In the genomic region with DNA sequence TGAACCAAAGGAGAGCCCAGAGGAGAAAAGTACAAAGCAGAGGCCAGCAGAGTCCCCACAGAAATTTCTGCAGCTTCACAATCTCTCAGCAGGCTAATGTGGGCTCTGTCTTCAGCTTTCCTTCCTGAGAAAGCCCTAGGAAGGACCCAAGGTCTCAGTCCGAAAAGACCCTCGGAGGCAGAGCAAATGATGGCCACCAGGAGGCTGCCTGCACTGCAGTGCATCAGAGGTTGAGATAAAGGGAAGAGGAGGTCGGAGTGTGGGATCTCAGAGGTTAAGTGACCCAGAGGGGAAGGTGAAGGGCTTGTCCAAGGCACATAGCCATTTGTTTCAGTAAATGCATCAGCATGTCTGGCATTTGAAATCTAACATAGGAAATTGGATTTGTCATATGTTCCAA, we compare ENCODE assay signal across 13 cellular contexts.
"Had no signal": no experiment of that assay in that cellular context is flagged by ENCODE, and none has a peak within 500 bp of the region (broad histone marks: within the 10 kb centered on the region; RNA-seq: fewer than 3 reads in every experiment).

No MANE protein-coding gene starts in this region.

- H3K4me3 Mint-ChIP-seq: activated CD4-positive, alpha-beta T cell treated with anti-CD3 and anti-CD28 coated beads, Interleukin-2, amount 10 ng/mL, durations not matched to agents 24 days and 14 days; activated naive CD8-positive, alpha-beta T cell treated with anti-CD3 and anti-CD28 coated beads, Interleukin-2, amount 50 U/mL, for 24 hours; mesothelial cell of epicardium; stimulated activated memory B cell treated with anti-CD40 and anti-IgM and Interleukin-4, amounts not matched to agents 10 μg/mL and 1 μg/mL and 100 μg/mL, for 72 hours had no signal

- H3K4me3 ChIP-seq: ascending aorta, gastrocnemius medialis, hepatocyte, tibial nerve had no signal

- H3K27me3 Mint-ChIP-seq: activated CD4-positive, alpha-beta T cell treated with anti-CD3 and anti-CD28 coated beads, Interleukin-2, amount 10 ng/mL, durations not matched to agents 24 days and 14 days; activated naive CD8-positive, alpha-beta T cell treated with anti-CD3 and anti-CD28 coated beads, Interleukin-2, amount 50 U/mL, for 24 hours; stimulated activated memory B cell treated with anti-CD40 and anti-IgM and Interleukin-4, amounts not matched to agents 10 μg/mL and 1 μg/mL and 100 μg/mL, for 72 hours had no signal

- H3K4me1 Mint-ChIP-seq: activated CD4-positive, alpha-beta T cell treated with anti-CD3 and anti-CD28 coated beads, Interleukin-2, amount 10 ng/mL, durations not matched to agents 24 days and 14 days; activated naive CD8-positive, alpha-beta T cell treated with anti-CD3 and anti-CD28 coated beads, Interleukin-2, amount 50 U/mL, for 24 hours; stimulated activated memory B cell treated with anti-CD40 and anti-IgM and Interleukin-4, amounts not matched to agents 10 μg/mL and 1 μg/mL and 100 μg/mL, for 72 hours had no signal

- H3K27ac Mint-ChIP-seq: activated CD4-positive, alpha-beta T cell treated with anti-CD3 and anti-CD28 coated beads, Interleukin-2, amount 10 ng/mL, durations not matched to agents 24 days and 14 days; activated naive CD8-positive, alpha-beta T cell treated with anti-CD3 and anti-CD28 coated beads, Interleukin-2, amount 50 U/mL, for 24 hours; mesothelial cell of epicardium; stimulated activated memory B cell treated with anti-CD40 and anti-IgM and Interleukin-4, amounts not matched to agents 10 μg/mL and 1 μg/mL and 100 μg/mL, for 72 hours had no signal

- H3K9me3 Mint-ChIP-seq: activated CD4-positive, alpha-beta T cell treated with anti-CD3 and anti-CD28 coated beads, Interleukin-2, amount 10 ng/mL, durations not matched to agents 24 days and 14 days; activated naive CD8-positive, alpha-beta T cell treated with anti-CD3 and anti-CD28 coated beads, Interleukin-2, amount 50 U/mL, for 24 hours; mesothelial cell of epicardium; stimulated activated memory B cell treated with anti-CD40 and anti-IgM and Interleukin-4, amounts not matched to agents 10 μg/mL and 1 μg/mL and 100 μg/mL, for 72 hours had no signal

- H3K36me3 ChIP-seq: ascending aorta, gastrocnemius medialis, neutrophil, tibial nerve had no signal

- DNase-seq: activated CD4-positive, alpha-beta T cell treated with anti-CD3 and anti-CD28 coated beads, Interleukin-2, amount 10 ng/mL, durations not matched to agents 24 days and 14 days; activated CD8-positive, alpha-beta memory T cell treated with anti-CD3 and anti-CD28 coated beads for 24 hours; activated naive CD4-positive, alpha-beta T cell treated with Interleukin-2 at 50 U/mL for 16 hours; activated naive CD8-positive, alpha-beta T cell treated with anti-CD3 and anti-CD28 coated beads, Interleukin-2, amount 50 U/mL, for 24 hours; gastrocnemius medialis; right cardiac atrium; T-helper 9 cell had no signal

- H3K4me1 ChIP-seq: ascending aorta had no signal

- H3K27me3 ChIP-seq: ascending aorta, gastrocnemius medialis, hepatocyte, neutrophil, tibial nerve had no signal

- H3K27ac ChIP-seq: ascending aorta, gastrocnemius medialis, hepatocyte, neutrophil, tibial nerve had no signal

- H3K36me3 Mint-ChIP-seq: mesothelial cell of epicardium; stimulated activated memory B cell treated with anti-CD40 and anti-IgM and Interleukin-4, amounts not matched to agents 10 μg/mL and 1 μg/mL and 100 μg/mL, for 72 hours had no signal

- H3K9me3 ChIP-seq: ascending aorta, gastrocnemius medialis, neutrophil, tibial nerve had no signal

- ATAC-seq: activated naive CD8-positive, alpha-beta T cell treated with anti-CD3 and anti-CD28 coated beads, Interleukin-2, amount 50 U/mL, for 24 hours; gastrocnemius medialis; right cardiac atrium; stimulated activated memory B cell treated with anti-CD40 and anti-IgM and Interleukin-4, amounts not matched to agents 10 μg/mL and 1 μg/mL and 100 μg/mL, for 72 hours had no signal
